ENCODE assay signal across 17 cellular contexts in genomic region chr19:38569368-38569983, GRCh38. TPM values are rescaled to one million over a fixed set of nuclear protein-coding genes. Genes with fewer than 3 reads are reported as not detected.
DNase-seq lines count a peak whose midpoint lies in the region; ATAC-seq, FAIRE-seq and TF ChIP-seq lines count a peak whose summit lies in the region.
"Had no signal": no experiment of that assay in that cellular context is flagged by ENCODE, and none has a peak within 500 bp of the region (broad histone marks: within the 10 kb centered on the region; RNA-seq: fewer than 3 reads in every experiment).

No MANE protein-coding gene starts in this region.

- FAIRE-seq in GM12878 (lab: Jason Lieb, UNC), result no peak
- FAIRE-seq: RCC 7860 had no signal

- in situ Hi-C loops in GM12878 (cut with MboI), result no loop called here

- H4K20me1 ChIP-seq in GM12878 (ENCODE audit: control insufficient read depth, insufficient read depth), result no peaks in the 10 kb centered on the region
- H4K20me1 ChIP-seq: BLaER1 treated with 17β-estradiol and CSF1 and Interleukin-3, amounts not matched to agents 10 nM and 100 nM had no signal

- H2AFZ ChIP-seq in GM12878 (ENCODE audit: control insufficient read depth, low read depth, low read length), result no peak overlapping the region

- TF ChIP-seq RAD21 in GM12878 (IDR thresholded peaks at IDR 0.05; ENCODE audit: insufficient read depth, low read depth, low read length), result no peak

- H3K79me2 ChIP-seq in GM12878 (ENCODE audit: control insufficient read depth, insufficient read depth, low read length), result no peaks in the 10 kb centered on the region

- CTCF ChIA-PET in GM12878 (lab: Yijun Ruan, JAX), result interaction anchor here (0.8 to 1.5 kb wide), 6 partner anchors 9 to 26 kb away, joined by 3 to 6 read pairs (median 4); no protein-coding TSS in a partner anchor

- peak; percentile 48 for ATAC-seq in GM12878
- no peak for ATAC-seq in HG03521 (IDR thresholded peaks at IDR 0.05; ENCODE audit: unreplicated experiment)

- intact Hi-C loops in GM12878 (cut with micrococcal nuclease; ENCODE audit: unreplicated experiment), result no loop called here

- H3K36me3 ChIP-seq in GM12878 (ENCODE audit: control insufficient read depth in 2 of 2, insufficient read depth in 2 of 2, low read length in 1 of 2), result no peaks in the 10 kb centered on the region
- no peaks in the 10 kb centered on the region for H3K36me3 ChIP-seq in effector memory CD4-positive, alpha-beta T cell (ENCODE audit: control insufficient read depth, insufficient read depth, low read length)
- H3K36me3 ChIP-seq: BLaER1 treated with 17β-estradiol and CSF1 and Interleukin-3, amounts not matched to agents 10 nM and 100 nM; HAP-1 had no signal

- RAD21 ChIA-PET in GM12878 (lab: Charles Lee; ENCODE audit: unreplicated experiment), result interaction anchor here (0.8 to 1.4 kb wide), 4 partner anchors 12 to 65 kb away, joined by 3 to 5 read pairs (median 3); no protein-coding TSS in a partner anchor

- no peak for TF ChIP-seq POLR2A in GM12878 (IDR thresholded peaks at IDR 0.05; ENCODE audit: low read depth, low read length)

- H3K4me1 ChIP-seq in GM12878 (ENCODE audit: control insufficient read depth, insufficient read depth, low read length), result peaks cover 3% of the 10 kb centered on the region
- H3K4me1 ChIP-seq in effector memory CD4-positive, alpha-beta T cell (ENCODE audit: control insufficient read depth, insufficient read depth, low read length, poor library complexity, severe bottlenecking), result peaks cover 6% of the 10 kb centered on the region
- H3K4me1 ChIP-seq: HAP-1 had no signal

- no peak for TF ChIP-seq CTCF in GM12878 (IDR thresholded peaks at IDR 0.05 in 2 of 3, conservative IDR thresholded peaks at IDR 0.05 in 1 of 3; ENCODE audit: control insufficient read depth in 2 of 3, extremely low read depth in 1 of 3, insufficient read depth in 1 of 3, low read depth in 3 of 3, low read length in 3 of 3)

- SMC1A ChIA-PET in GM12878 (lab: Charles Lee; ENCODE audit: uncharacterized antibody, unreplicated experiment), result interaction anchor here (0.5 to 1.9 kb wide), 6 partner anchors 9 to 49 kb away, joined by 3 to 8 read pairs (median 4); partner anchors contain the start of gene EIF3K

- WGBS in GM12878 (ENCODE audit: insufficient coverage, insufficient replicate concordance, low lambda C conversion rate, missing lambda C conversion rate), result 48% methylated on average over 6 of the region's 6 CpGs

- POLR2A ChIA-PET in GM12878 (lab: Charles Lee), result interaction anchor here (0.6 kb wide), 2 partner anchors 9 to 13 kb away, joined by 4 to 5 read pairs; no protein-coding TSS in a partner anchor

- H3K27ac ChIP-seq in GM12878 (ENCODE audit: control insufficient read depth, insufficient read depth), result no peak overlapping the region
- H3K27ac ChIP-seq in effector memory CD4-positive, alpha-beta T cell (ENCODE audit: insufficient read depth, low read length, poor library complexity, severe bottlenecking), result no peak overlapping the region
- H3K27ac ChIP-seq: 22Rv1; BLaER1 treated with 17β-estradiol and CSF1 and Interleukin-3, amounts not matched to agents 10 nM and 100 nM had no signal

- TF ChIP-seq EP300 in GM12878 (IDR thresholded peaks at IDR 0.05; ENCODE audit: borderline replicate concordance in 1 of 2, control insufficient read depth in 1 of 2, low read depth in 2 of 2, low read length in 2 of 2), result no peak

- H3K27me3 ChIP-seq in GM12878 (replicated peaks in 1 of 2; ENCODE audit: control insufficient read depth in 2 of 2, insufficient read depth in 2 of 2, low read length in 1 of 2), result 0 out of 4 replicates have a peak, but pooled peaks cover 0 to 2% of the 10 kb centered on the region in 2 experiments
- H3K27me3 ChIP-seq in effector memory CD4-positive, alpha-beta T cell (replicated peaks; ENCODE audit: control insufficient read depth, insufficient read depth, low read length, poor library complexity, severe bottlenecking), result no peaks in the 10 kb centered on the region

- DNase-seq in DMS 273 (lab: John Stamatoyannopoulos, UW; ENCODE audit: unreplicated experiment) (peak; percentile 54), DMS 273 treated with DMSO at 0.1 percent for 48 hours (lab: John Stamatoyannopoulos, UW) (no peak), GM12878 (ENCODE audit: low read depth, low spot score) (no peak), GDM1 (lab: John Stamatoyannopoulos, UW) (no peak)
- peak; percentile 29 for DNase-seq in stimulated activated CD4-positive, alpha-beta T cell treated with anti-CD3 and anti-CD28 coated beads, Interleukin-1b, Interleukin-23, amount 100 ng/mL, for 48 hours
- no peak for DNase-seq in stimulated activated CD4-positive, alpha-beta T cell treated with anti-CD3 and anti-CD28 coated beads, Interleukin-2, amount 100 ng/mL, for 48 hours
- no peak for DNase-seq in effector memory CD4-positive, alpha-beta T cell
- DNase-seq: NCI-H1417 treated with DMSO at 0.1 percent for 48 hours, NCI-H2081, NCI-H510A treated with DMSO at 0.1 percent for 48 hours, SIG-M5 had no signal

- no peak overlapping the region for H3K4me3 ChIP-seq in GM12878
- H3K4me3 ChIP-seq in effector memory CD4-positive, alpha-beta T cell (ENCODE audit: insufficient read depth, low read depth, low read length, poor library complexity, severe bottlenecking), result no peak overlapping the region
- H3K4me3 ChIP-seq: BLaER1 treated with 17β-estradiol and CSF1 and Interleukin-3, amounts not matched to agents 10 nM and 100 nM; HAP-1 had no signal

- H3K4me2 ChIP-seq in GM12878 (ENCODE audit: control insufficient read depth, insufficient read depth), result no peak overlapping the region
- H3K4me2 ChIP-seq: BLaER1 treated with 17β-estradiol and CSF1 and Interleukin-3, amounts not matched to agents 10 nM and 100 nM had no signal

- no peaks in the 10 kb centered on the region for H3K9me3 ChIP-seq in GM12878 (replicated peaks; ENCODE audit: control insufficient read depth, insufficient read depth, low read length)
- no peaks in the 10 kb centered on the region for H3K9me3 ChIP-seq in effector memory CD4-positive, alpha-beta T cell (ENCODE audit: control insufficient read depth, low read length)
- H3K9me3 ChIP-seq: BLaER1 treated with 17β-estradiol and CSF1 and Interleukin-3, amounts not matched to agents 10 nM and 100 nM; HAP-1 had no signal

- no TSS peak for BruUV-seq in GM12878 (replicated peaks; lab: Mats Ljungman, UMichigan)

- H3K9ac ChIP-seq in GM12878 (ENCODE audit: control insufficient read depth, insufficient read depth, low read length), result no peak overlapping the region
- H3K9ac ChIP-seq: BLaER1 treated with 17β-estradiol and CSF1 and Interleukin-3, amounts not matched to agents 10 nM and 100 nM had no signal

TF ChIP-seq in GM12878, 131 proteins besides CTCF, POLR2A, EP300 and RAD21 (continues in another document):
- TF ChIP-seq DPF2 (IDR thresholded peaks at IDR 0.05), result no peak
- TF ChIP-seq PKNOX1 (IDR thresholded peaks at IDR 0.05), result no peak
- TF ChIP-seq ZNF207 (IDR thresholded peaks at IDR 0.05; ENCODE audit: borderline replicate concordance), result no peak

RNA-seq across cellular contexts. Expression of gene MAP4K1, which starts 48.3 kb away (rescaled TPM):
- total RNA-seq in GM12878 (2013; cell fraction: nucleolus; rRNA removed), result 240 and 254 TPM in 2 replicates
- 107 and 123 TPM in 2 replicates for total RNA-seq in GM12878 (2014; rRNA removed)
- 58.1 and 72.6 TPM in 2 replicates for total RNA-seq in GM12878 (2014; rRNA removed; fragmentation: Illumina TruSeq; extraction: Trizol)
- 294 and 306 TPM in 2 replicates for total RNA-seq in GM12878 (2021)
- 90.5 TPM for polyA plus RNA-seq in GM12878 (2011; ENCODE audit: low read depth)
- 95.5 and 243 TPM in 2 replicates for polyA plus RNA-seq in GM12878 (2011; rRNA removed)
- 202 and 251 TPM in 2 replicates for polyA plus RNA-seq in GM12878 (2011; cell fraction: cytosol; rRNA removed)
- polyA plus RNA-seq in GM12878 (2011; cell fraction: nucleus; rRNA removed), result 631 and 739 TPM in 2 replicates
- 149 and 285 TPM in 2 replicates for polyA plus RNA-seq in GM12878 (2012)
- 122 and 157 TPM in 2 replicates for polyA plus RNA-seq in GM12878 (2014; fragmentation: Illumina TruSeq; extraction: Trizol)
- 10 to 100 TPM; 39.2 to 92.6 TPM for polyA plus RNA-seq in GM12878 (2014; fragmentation: Nextera tagmentation; extraction: Ambion mirVana)
- polyA plus RNA-seq in GM12878 (2014; rRNA removed), result 117 and 145 TPM in 2 replicates
- polyA plus RNA-seq in GM12878 (2016; fragmentation: Nextera tagmentation; extraction: Ambion mirVana), result 100 to 1,000 TPM; 220 to 263 TPM
- 132 and 137 TPM in 2 replicates for polyA minus RNA-seq in GM12878 (2011; rRNA and poly(A)+ RNA removed)
- polyA minus RNA-seq in GM12878 (2011; cell fraction: cytosol; rRNA and poly(A)+ RNA removed), result 101 and 112 TPM in 2 replicates
- 127 and 184 TPM in 2 replicates for polyA minus RNA-seq in GM12878 (2011; cell fraction: nucleus; rRNA and poly(A)+ RNA removed)
- total RNA-seq: G401 had no signal

RNA-seq across cellular contexts. Expression of gene EIF3K, which starts 49.5 kb away (rescaled TPM):
- total RNA-seq in GM12878 (2013; cell fraction: nucleolus; rRNA removed), result 94.4 and 105 TPM in 2 replicates
- total RNA-seq in GM12878 (2014; rRNA removed), result 454 and 468 TPM in 2 replicates
- total RNA-seq in GM12878 (2014; rRNA removed; fragmentation: Illumina TruSeq; extraction: Trizol), result 344 and 358 TPM in 2 replicates
- 378 and 384 TPM in 2 replicates for total RNA-seq in GM12878 (2021)
- polyA plus RNA-seq in GM12878 (2011; ENCODE audit: low read depth), result 241 TPM
- 156 and 330 TPM in 2 replicates for polyA plus RNA-seq in GM12878 (2011; rRNA removed)
- 865 and 965 TPM in 2 replicates for polyA plus RNA-seq in GM12878 (2011; cell fraction: cytosol; rRNA removed)
- polyA plus RNA-seq in GM12878 (2011; cell fraction: nucleus; rRNA removed), result 352 and 437 TPM in 2 replicates
- polyA plus RNA-seq in GM12878 (2012), result 356 and 358 TPM in 2 replicates
- 862 and 927 TPM in 2 replicates for polyA plus RNA-seq in GM12878 (2014; fragmentation: Illumina TruSeq; extraction: Trizol)
- polyA plus RNA-seq in GM12878 (2014; fragmentation: Nextera tagmentation; extraction: Ambion mirVana), result 100 to 1,000 TPM; 715 to 863 TPM
- polyA plus RNA-seq in GM12878 (2014; rRNA removed), result 515 and 596 TPM in 2 replicates
- polyA plus RNA-seq in GM12878 (2016; fragmentation: Nextera tagmentation; extraction: Ambion mirVana), result 100 to 1,000 TPM; 393 to 403 TPM
- polyA minus RNA-seq in GM12878 (2011; rRNA and poly(A)+ RNA removed), result 377 and 421 TPM in 2 replicates
- polyA minus RNA-seq in GM12878 (2011; cell fraction: cytosol; rRNA and poly(A)+ RNA removed), result 139 and 152 TPM in 2 replicates
- 57.3 and 75.5 TPM in 2 replicates for polyA minus RNA-seq in GM12878 (2011; cell fraction: nucleus; rRNA and poly(A)+ RNA removed)

Comparison
In these comparisons a context has a peak if more than half of its experiments do, and no peak if none do; other contexts are left out.
1. DNase-seq: peak in DMS 273 (single experiment) and stimulated activated CD4-positive, alpha-beta T cell treated with anti-CD3 and anti-CD28 coated beads, Interleukin-1b, Interleukin-23, amount 100 ng/mL, for 48 hours (single experiment); none in DMS 273 treated with DMSO at 0.1 percent for 48 hours (single experiment), stimulated activated CD4-positive, alpha-beta T cell treated with anti-CD3 and anti-CD28 coated beads, Interleukin-2, amount 100 ng/mL, for 48 hours (0 of 2), GM12878 (single experiment), effector memory CD4-positive, alpha-beta T cell (0 of 3) and GDM1 (single experiment).